Comparison of ENCODE assay signal across 21 cellular contexts in genomic region chr10:49745756-49746155, GRCh38. TPM values are rescaled to one million over a fixed set of nuclear protein-coding genes. Genes with fewer than 3 reads are reported as not detected.
DNase-seq lines count a peak whose midpoint lies in the region; ATAC-seq, FAIRE-seq and TF ChIP-seq lines count a peak whose summit lies in the region.
"Had no signal": no experiment of that assay in that cellular context is flagged by ENCODE, and none has a peak within 500 bp of the region (broad histone marks: within the 10 kb centered on the region; RNA-seq: fewer than 3 reads in every experiment).

No MANE protein-coding gene starts in this region.

- no peak overlapping the region for H3K4me3 ChIP-seq in IMR-90 (ENCODE audit: insufficient read depth, low read depth, low read length)
- no peak overlapping the region for H3K4me3 ChIP-seq in neural progenitor cell
- H3K4me3 ChIP-seq in stomach: no peak overlapping the region
- H3K4me3 ChIP-seq: GM12878 had no signal

- H3K4me1 ChIP-seq in IMR-90 (ENCODE audit: control insufficient read depth, insufficient read depth, low read length) (no peaks in the 10 kb centered on the region), neural progenitor cell (no peaks in the 10 kb centered on the region), stomach (no peaks in the 10 kb centered on the region)
- H3K4me1 ChIP-seq: Caco-2 had no signal

- H3K9ac ChIP-seq in IMR-90 (ENCODE audit: low read depth, low read length) (no peak overlapping the region), neural progenitor cell (no peak overlapping the region)

- CTCF ChIA-PET in IMR-90 (lab: Yijun Ruan, JAX) (no interaction called here), T-cell (lab: Charles Lee) (no interaction called here)

- TF ChIP-seq POLR2A in IMR-90 (IDR thresholded peaks at IDR 0.05; ENCODE audit: low read depth, low read length) (no peak), stomach (IDR thresholded peaks at IDR 0.05) (no peak)

- no peak overlapping the region for H3K14ac ChIP-seq in IMR-90 (replicated peaks; ENCODE audit: low read depth, low read length)

- H3K9me1 ChIP-seq in IMR-90 (ENCODE audit: insufficient read depth, low read length): no peaks in the 10 kb centered on the region; the same call in 1 of the 2 replicates

- H3K36me3 ChIP-seq in IMR-90 (ENCODE audit: control insufficient read depth, insufficient read depth, low read length): no peaks in the 10 kb centered on the region
- H3K36me3 ChIP-seq in neural progenitor cell: no peaks in the 10 kb centered on the region
- H3K36me3 ChIP-seq in stomach: no peaks in the 10 kb centered on the region

- no peak overlapping the region for H2AK9ac ChIP-seq in IMR-90 (replicated peaks; ENCODE audit: low read depth, low read length, poor library complexity)

- no peak for TF ChIP-seq CTCF in D721Med (IDR thresholded peaks at IDR 0.05; ENCODE audit: insufficient read depth, missing control alignments)
- no peak for TF ChIP-seq CTCF in IMR-90 (conservative IDR thresholded peaks at IDR 0.05; ENCODE audit: low read depth, low read length)
- no peak for TF ChIP-seq CTCF in neural progenitor cell (IDR thresholded peaks at IDR 0.05)
- no peak for TF ChIP-seq CTCF in stomach (IDR thresholded peaks at IDR 0.05)

- H4K91ac ChIP-seq in IMR-90 (ENCODE audit: insufficient read depth, low read depth, low read length): no peak overlapping the region

- H3K23ac ChIP-seq in IMR-90 (ENCODE audit: low read depth, low read length): no peak overlapping the region

- H2AK5ac ChIP-seq in IMR-90 (ENCODE audit: low read depth, low read length): no peak overlapping the region

- H3K56ac ChIP-seq in IMR-90 (ENCODE audit: extremely low read depth, insufficient read depth, low read length): no peak overlapping the region

- intact Hi-C loops in IMR-90 (cut with micrococcal nuclease): no loop called here
- intact Hi-C loops in stomach (cut with DNase I; ENCODE audit: low total_unique reads): no loop called here

- POLR2A ChIA-PET in IMR-90 (lab: Charles Lee; ENCODE audit: unreplicated experiment) (no interaction called here), T-cell (lab: Charles Lee) (no interaction called here)

- H3F3A ChIP-seq in neural progenitor cell (ENCODE audit: low read depth): no peaks in the 10 kb centered on the region

- no peaks in the 10 kb centered on the region for H3K79me2 ChIP-seq in neural progenitor cell (ENCODE audit: low read depth)

- H4K5ac ChIP-seq in IMR-90 (ENCODE audit: low read depth, low read length): no peak overlapping the region

- no peak overlapping the region for H2BK20ac ChIP-seq in IMR-90 (ENCODE audit: low read depth, low read length)

- in situ Hi-C loops in IMR-90 (cut with MboI; ENCODE audit: low sequenced_read_pairs): no loop called here

- H3K4me2 ChIP-seq in IMR-90 (ENCODE audit: low read depth, low read length) (no peak overlapping the region), neural progenitor cell (no peak overlapping the region)

- H3K9me3 ChIP-seq in IMR-90 (ENCODE audit: control insufficient read depth, insufficient read depth, low read length): no peaks in the 10 kb centered on the region
- no peaks in the 10 kb centered on the region for H3K9me3 ChIP-seq in neural progenitor cell (ENCODE audit: low read depth)
- no peaks in the 10 kb centered on the region for H3K9me3 ChIP-seq in stomach
- H3K9me3 ChIP-seq: Caco-2 had no signal

- H3K27ac ChIP-seq in IMR-90 (ENCODE audit: insufficient read depth, low read length) (no peak overlapping the region), neural progenitor cell (no peak overlapping the region), stomach (no peak overlapping the region)
- H3K27ac ChIP-seq: C4-2B had no signal

- no peak for FAIRE-seq in D721Med (lab: Jason Lieb, UNC)
- FAIRE-seq: A204.1, GM12878, HTR-8/SVneo had no signal

- H2BK5ac ChIP-seq in IMR-90 (ENCODE audit: low read depth, low read length, poor library complexity, severe bottlenecking): no peak overlapping the region

- H2AFZ ChIP-seq in IMR-90 (replicated peaks; ENCODE audit: low read length, poor library complexity): peak overlapping the region; percentile 72
- H2AFZ ChIP-seq in neural progenitor cell (replicated peaks): no peak overlapping the region

- 84% methylated on average over 8 of the region's 12 CpGs; no CpG with 5 or more reads in 1 of the 2 experiments for WGBS in IMR-90 (ENCODE audit: extremely low coverage in 2 of 2, insufficient read length in 1 of 2), 2 experiments
- WGBS in stomach, 5 donors: 88 to 94% (median 93%) methylated on average over 11 to 12 of the region's 12 CpGs

- no peaks in the 10 kb centered on the region for H4K20me1 ChIP-seq in IMR-90 (ENCODE audit: insufficient read depth, low read length)
- no peaks in the 10 kb centered on the region for H4K20me1 ChIP-seq in neural progenitor cell (ENCODE audit: low read depth)

- H2BK120ac ChIP-seq in IMR-90 (ENCODE audit: low read depth, low read length): no peak overlapping the region

- no peaks in the 10 kb centered on the region for H3K79me1 ChIP-seq in IMR-90 (ENCODE audit: low read depth in 1 of 2, low read length in 2 of 2)

- no peaks in the 10 kb centered on the region for H3K9me3 Mint-ChIP-seq in neural progenitor cell
- no peaks in the 10 kb centered on the region for H3K9me3 Mint-ChIP-seq in T-cell
- H3K9me3 Mint-ChIP-seq in natural killer cell treated with Interleukin-12 subunit alpha and Interleukin-12 subunit beta and Interleukin-15 and Interleukin-18, amount 100 ng/mL, for 72 hours: no peaks in the 10 kb centered on the region
- H3K9me3 Mint-ChIP-seq: CD4-positive, alpha-beta T cell; IgD-negative memory B cell had no signal

- no peak for TF ChIP-seq RAD21 in IMR-90 (IDR thresholded peaks at IDR 0.05; ENCODE audit: low read length)

- TF ChIP-seq EP300 in stomach (IDR thresholded peaks at IDR 0.05): no peak

- H2BK15ac ChIP-seq in IMR-90 (ENCODE audit: low read depth, low read length): no peak overlapping the region

- H3K4ac ChIP-seq in IMR-90 (ENCODE audit: low read depth, low read length): no peak overlapping the region

- BruUV-seq in IMR-90 (replicated peaks; lab: Mats Ljungman, UMichigan): no TSS peak

- no peak overlapping the region for H3K4me3 Mint-ChIP-seq in neural progenitor cell
- H3K4me3 Mint-ChIP-seq in T-cell: no peak overlapping the region
- no peak overlapping the region for H3K4me3 Mint-ChIP-seq in natural killer cell treated with Interleukin-12 subunit alpha and Interleukin-12 subunit beta and Interleukin-15 and Interleukin-18, amount 100 ng/mL, for 72 hours
- H3K4me3 Mint-ChIP-seq: CD4-positive, alpha-beta T cell; H9 had no signal

- H3K27ac Mint-ChIP-seq in neural progenitor cell (peak overlapping the region; percentile 39), T-cell (no peak overlapping the region)
- H3K27ac Mint-ChIP-seq in natural killer cell treated with Interleukin-12 subunit alpha and Interleukin-12 subunit beta and Interleukin-15 and Interleukin-18, amount 100 ng/mL, for 72 hours: no peak overlapping the region
- H3K27ac Mint-ChIP-seq: CD4-positive, alpha-beta T cell; H9 had no signal

- H3K27me3 Mint-ChIP-seq in neural progenitor cell (ENCODE audit: insufficient read depth, low read depth): no peaks in the 10 kb centered on the region
- H3K27me3 Mint-ChIP-seq in T-cell: peaks cover 1 to 7% of the 10 kb centered on the region in 2 donors
- H3K27me3 Mint-ChIP-seq in natural killer cell treated with Interleukin-12 subunit alpha and Interleukin-12 subunit beta and Interleukin-15 and Interleukin-18, amount 100 ng/mL, for 72 hours: no peaks in the 10 kb centered on the region

- H3K27me3 ChIP-seq in IMR-90 (ENCODE audit: control insufficient read depth, insufficient read depth, low read length) (peaks cover 4% of the 10 kb centered on the region), neural progenitor cell (no peaks in the 10 kb centered on the region), stomach (peaks cover 0 to 21% (median 0%) of the 10 kb centered on the region in 3 donors)

- dilution Hi-C loops in IMR-90 (cut with HindIII; ENCODE audit: low sequenced_read_pairs, unreplicated experiment): no loop called here

- no peaks in the 10 kb centered on the region for H3K36me3 Mint-ChIP-seq in neural progenitor cell
- no peaks in the 10 kb centered on the region for H3K36me3 Mint-ChIP-seq in T-cell
- H3K36me3 Mint-ChIP-seq in natural killer cell treated with Interleukin-12 subunit alpha and Interleukin-12 subunit beta and Interleukin-15 and Interleukin-18, amount 100 ng/mL, for 72 hours: no peaks in the 10 kb centered on the region

- peaks cover 10% of the 10 kb centered on the region for H3K4me1 Mint-ChIP-seq in neural progenitor cell
- H3K4me1 Mint-ChIP-seq in T-cell: no peaks in the 10 kb centered on the region
- H3K4me1 Mint-ChIP-seq in natural killer cell treated with Interleukin-12 subunit alpha and Interleukin-12 subunit beta and Interleukin-15 and Interleukin-18, amount 100 ng/mL, for 72 hours (ENCODE audit: low read depth in 2 of 2): no peaks in the 10 kb centered on the region
- H3K4me1 Mint-ChIP-seq: H9, IgD-negative memory B cell had no signal

- no peak for ATAC-seq in IMR-90 (ENCODE audit: low read depth)
- ATAC-seq in T-cell (replicated peaks in 1 of 4): no peak
- ATAC-seq in natural killer cell treated with Interleukin-12 subunit alpha and Interleukin-12 subunit beta and Interleukin-15 and Interleukin-18, amount 100 ng/mL, for 72 hours: no peak
- ATAC-seq: GM12878 had no signal

- DNase-seq in D721Med (ENCODE audit: insufficient read length, low spot score) (peak; percentile 13), IMR-90 (no peak), neural progenitor cell (ENCODE audit: low spot score) (no peak), stomach (peak; percentile 20), T-cell (no peak), NOMO-1 (lab: John Stamatoyannopoulos, UW; ENCODE audit: unreplicated experiment in 2 of 2) (no peak)
- no peak for DNase-seq in natural killer cell treated with Interleukin-12 subunit alpha and Interleukin-12 subunit beta and Interleukin-15 and Interleukin-18, amount 100 ng/mL, for 72 hours (ENCODE audit: low spot score)
- DNase-seq: ACHN; AML-193; Caco-2; CD4-positive, alpha-beta T cell; DMS153; DMS79; GF-D8; GOT3 had no signal

- H4K8ac ChIP-seq in IMR-90 (ENCODE audit: low read depth in 2 of 2, low read length in 2 of 2): no peak overlapping the region

- no peak overlapping the region for H3K18ac ChIP-seq in IMR-90 (ENCODE audit: low read depth, low read length)

TF ChIP-seq in IMR-90, 13 proteins besides CTCF, POLR2A, EP300 and RAD21 (continues in another document):
- TF ChIP-seq BHLHE40 (IDR thresholded peaks at IDR 0.05; ENCODE audit: low read depth, low read length): no peak

RNA-seq across cellular contexts. Expression of gene OGDHL, which starts 16.4 kb away (rescaled TPM):
- under 0.01 and 0.18 TPM in 2 replicates for total RNA-seq in IMR-90 (2012; rRNA removed)
- polyA plus RNA-seq in IMR-90 (2012; rRNA removed): 0.27 TPM in 2 replicates
- 0.12 and 0.18 TPM in 2 replicates for polyA plus RNA-seq in IMR-90 (2012; cell fraction: cytosol; rRNA removed)
- polyA plus RNA-seq in IMR-90 (2012; cell fraction: nucleus; rRNA removed; ENCODE audit: low replicate concordance): 1.1 and 1.5 TPM in 2 replicates
- total RNA-seq in neural progenitor cell (ENCODE audit: low replicate concordance): 0.34 and 0.56 TPM in 2 replicates
- total RNA-seq in stomach: 10 to 100 TPM in 1 of 5 donors, 1 to 10 TPM in 3, not detected in 1; 3.7 to 26.8 (median 4.4) TPM
- polyA plus RNA-seq in stomach: under 1 TPM; 0.31 to 0.46 (median 0.45) TPM
- total RNA-seq in T-cell: under 1 TPM in 1 of 5 donors, not detected in 4; 0.56 TPM
- not detected for total RNA-seq in natural killer cell treated with Interleukin-12 subunit alpha and Interleukin-12 subunit beta and Interleukin-15 and Interleukin-18, amount 100 ng/mL, for 72 hours
- total RNA-seq: CD4-positive, alpha-beta T cell had no signal
- polyA plus RNA-seq: IgD-negative memory B cell had no signal

Comparison
In these comparisons a context has a peak if more than half of its experiments do, and no peak if none do; other contexts are left out.
1. DNase-seq: peak in D721Med (single experiment) and stomach (single experiment); none in IMR-90 (single experiment), neural progenitor cell (single experiment), T-cell (0 of 34), NOMO-1 (0 of 2) and natural killer cell treated with Interleukin-12 subunit alpha and Interleukin-12 subunit beta and Interleukin-15 and Interleukin-18, amount 100 ng/mL, for 72 hours (single experiment).